Comparison of ENCODE assay signal across 12 cellular contexts in genomic region chr12:130764073-130764472, GRCh38. TPM values are rescaled to one million over a fixed set of nuclear protein-coding genes. Genes with fewer than 3 reads are reported as not detected.
DNase-seq lines count a peak whose midpoint lies in the region; ATAC-seq, FAIRE-seq and TF ChIP-seq lines count a peak whose summit lies in the region.
"Had no signal": no experiment of that assay in that cellular context is flagged by ENCODE, and none has a peak within 500 bp of the region (broad histone marks: within the 10 kb centered on the region; RNA-seq: fewer than 3 reads in every experiment).

No MANE protein-coding gene starts in this region.

- no peaks in the 10 kb centered on the region for H3K36me3 Mint-ChIP-seq in activated CD8-positive, alpha-beta T cell treated with anti-CD3 and anti-CD28 coated beads for 36 hours (ENCODE audit: low read depth)

- no peak overlapping the region for H3K4me3 ChIP-seq in IMR-90 (ENCODE audit: insufficient read depth, low read depth, low read length)
- H3K4me3 ChIP-seq: ascending aorta, psoas muscle had no signal

- H2AFZ ChIP-seq in IMR-90 (replicated peaks; ENCODE audit: low read length, poor library complexity), result no peak overlapping the region

- H3K79me1 ChIP-seq in IMR-90 (ENCODE audit: low read depth in 1 of 2, low read length in 2 of 2), result no peaks in the 10 kb centered on the region

- H2BK5ac ChIP-seq in IMR-90 (ENCODE audit: low read depth, low read length, poor library complexity, severe bottlenecking), result no peak overlapping the region

- no peak overlapping the region for H4K8ac ChIP-seq in IMR-90 (ENCODE audit: low read depth in 2 of 2, low read length in 2 of 2)

- H3K18ac ChIP-seq in IMR-90 (ENCODE audit: low read depth, low read length), result no peak overlapping the region

- H3K27ac Mint-ChIP-seq in activated CD8-positive, alpha-beta T cell treated with anti-CD3 and anti-CD28 coated beads for 36 hours, result no peak overlapping the region

- no peak overlapping the region for H3K4me2 ChIP-seq in IMR-90 (ENCODE audit: low read depth, low read length)

- no peak overlapping the region for H3K4ac ChIP-seq in IMR-90 (ENCODE audit: low read depth, low read length)

- H3K9me1 ChIP-seq in IMR-90 (ENCODE audit: insufficient read depth, low read length), result no peaks in the 10 kb centered on the region

- H2BK15ac ChIP-seq in IMR-90 (ENCODE audit: low read depth, low read length), result no peak overlapping the region

- no peaks in the 10 kb centered on the region for H4K20me1 ChIP-seq in IMR-90 (ENCODE audit: insufficient read depth, low read length)

- DNase-seq in activated CD4-positive, alpha-beta T cell treated with anti-CD3 and anti-CD28 coated beads for 48 hours, result peak; percentile 13
- no peak for DNase-seq in activated CD4-positive, alpha-beta T cell treated with anti-CD3 and anti-CD28 coated beads, Interleukin-2, amount 50 U/mL, for 48 hours
- DNase-seq in IMR-90 (peak; percentile 7), foreskin melanocyte (peak; percentile 13), GM13976 (ENCODE audit: low spot score) (no peak), frontal cortex (ENCODE audit: low spot score in 2 of 2) (no peak)
- DNase-seq in activated CD8-positive, alpha-beta T cell treated with anti-CD3 and anti-CD28 coated beads for 36 hours, result peak; percentile 51
- DNase-seq: psoas muscle; stimulated activated CD4-positive, alpha-beta T cell treated with anti-CD3 and anti-CD28 coated beads, Interleukin-4, amount 100 ng/mL, for 1 hour; T-helper 9 cell had no signal

- H3K9ac ChIP-seq in IMR-90 (ENCODE audit: low read depth, low read length), result no peak overlapping the region

- H3K56ac ChIP-seq in IMR-90 (ENCODE audit: extremely low read depth, insufficient read depth, low read length), result no peak overlapping the region

- ATAC-seq in IMR-90 (ENCODE audit: low read depth) (no peak), GM21423 (IDR thresholded peaks at IDR 0.05; ENCODE audit: unreplicated experiment) (no peak)
- ATAC-seq in activated CD8-positive, alpha-beta T cell treated with anti-CD3 and anti-CD28 coated beads for 36 hours, result peak; percentile 21
- ATAC-seq: psoas muscle had no signal

- H3K4me3 Mint-ChIP-seq in activated CD8-positive, alpha-beta T cell treated with anti-CD3 and anti-CD28 coated beads for 36 hours, result no peak overlapping the region

- WGBS in IMR-90 (ENCODE audit: extremely low coverage in 2 of 2, insufficient read length in 1 of 2), 2 experiments, result 91% methylated on average over 4 of the region's 4 CpGs; no CpG with 5 or more reads in 1 of the 2 experiments

- H2BK20ac ChIP-seq in IMR-90 (ENCODE audit: low read depth, low read length), result no peak overlapping the region

- H3K23ac ChIP-seq in IMR-90 (ENCODE audit: low read depth, low read length), result no peak overlapping the region

- no peaks in the 10 kb centered on the region for H3K27me3 ChIP-seq in IMR-90 (ENCODE audit: control insufficient read depth, insufficient read depth, low read length)
- H3K27me3 ChIP-seq: ascending aorta had no signal

- TF ChIP-seq RAD21 in IMR-90 (IDR thresholded peaks at IDR 0.05; ENCODE audit: low read length), result no peak

- TF ChIP-seq CTCF in IMR-90 (conservative IDR thresholded peaks at IDR 0.05; ENCODE audit: low read depth, low read length) (no peak), GM13976 (IDR thresholded peaks at IDR 0.05; ENCODE audit: borderline replicate concordance, control extremely low read depth, extremely low read depth, insufficient read depth, missing control alignments) (no peak)
- TF ChIP-seq CTCF in activated CD8-positive, alpha-beta T cell treated with anti-CD3 and anti-CD28 coated beads for 36 hours (IDR thresholded peaks at IDR 0.05), result no peak

- H3K14ac ChIP-seq in IMR-90 (replicated peaks; ENCODE audit: low read depth, low read length), result no peak overlapping the region

- no TSS peak for BruUV-seq in IMR-90 (replicated peaks; lab: Mats Ljungman, UMichigan)

- H3K27ac ChIP-seq in IMR-90 (ENCODE audit: insufficient read depth, low read length), result no peak overlapping the region
- H3K27ac ChIP-seq: ascending aorta, psoas muscle had no signal

- CTCF ChIA-PET in IMR-90 (lab: Yijun Ruan, JAX), result no interaction called here
- CTCF ChIA-PET in activated CD8-positive, alpha-beta T cell treated with anti-CD3 and anti-CD28 coated beads for 36 hours (lab: Charles Lee), result interaction anchor here (3.7 kb wide), 1 partner anchor 53 kb away, joined by 17 read pairs; no protein-coding TSS in a partner anchor

- POLR2A ChIA-PET in IMR-90 (lab: Charles Lee; ENCODE audit: unreplicated experiment), result no interaction called here
- POLR2A ChIA-PET in activated CD8-positive, alpha-beta T cell treated with anti-CD3 and anti-CD28 coated beads for 36 hours (lab: Charles Lee), result no interaction called here

- H3K4me1 Mint-ChIP-seq in activated CD8-positive, alpha-beta T cell treated with anti-CD3 and anti-CD28 coated beads for 36 hours (ENCODE audit: low read depth), result peaks cover 7% of the 10 kb centered on the region

- no peaks in the 10 kb centered on the region for H3K9me3 Mint-ChIP-seq in activated CD8-positive, alpha-beta T cell treated with anti-CD3 and anti-CD28 coated beads for 36 hours

- no peak overlapping the region for H4K5ac ChIP-seq in IMR-90 (ENCODE audit: low read depth, low read length)

- FAIRE-seq in frontal cortex (lab: Jason Lieb, UNC), result no peak

- H2BK120ac ChIP-seq in IMR-90 (ENCODE audit: low read depth, low read length), result no peak overlapping the region

- intact Hi-C loops in IMR-90 (cut with micrococcal nuclease), result loop anchor here (5.0 kb wide), 1 partner anchor 948 kb away; the partner anchor contains the start of gene SFSWAP
- intact Hi-C loops in activated CD8-positive, alpha-beta T cell treated with anti-CD3 and anti-CD28 coated beads for 36 hours (cut with micrococcal nuclease), result loop anchor here (2.0 kb wide), 1 partner anchor 55 kb away; no protein-coding TSS in a partner anchor

- H2AK5ac ChIP-seq in IMR-90 (ENCODE audit: low read depth, low read length), result no peak overlapping the region

- no peaks in the 10 kb centered on the region for H3K36me3 ChIP-seq in IMR-90 (ENCODE audit: control insufficient read depth, insufficient read depth, low read length)
- H3K36me3 ChIP-seq: ascending aorta had no signal

- no peak overlapping the region for H4K91ac ChIP-seq in IMR-90 (ENCODE audit: insufficient read depth, low read depth, low read length)

- dilution Hi-C loops in IMR-90 (cut with HindIII; ENCODE audit: low sequenced_read_pairs, unreplicated experiment), result no loop called here

- no peak overlapping the region for H2AK9ac ChIP-seq in IMR-90 (replicated peaks; ENCODE audit: low read depth, low read length, poor library complexity)

- no peak for TF ChIP-seq POLR2A in IMR-90 (IDR thresholded peaks at IDR 0.05; ENCODE audit: low read depth, low read length)

- no peaks in the 10 kb centered on the region for H3K4me1 ChIP-seq in IMR-90 (ENCODE audit: control insufficient read depth, insufficient read depth, low read length)
- H3K4me1 ChIP-seq: ascending aorta, psoas muscle had no signal

- H3K9me3 ChIP-seq in IMR-90 (ENCODE audit: control insufficient read depth, insufficient read depth, low read length), result peaks cover 5% of the 10 kb centered on the region; the same call in 1 of the 2 replicates
- H3K9me3 ChIP-seq: ascending aorta, psoas muscle had no signal

- H3K27me3 Mint-ChIP-seq in activated CD8-positive, alpha-beta T cell treated with anti-CD3 and anti-CD28 coated beads for 36 hours, result peaks cover 3% of the 10 kb centered on the region

- in situ Hi-C loops in IMR-90 (cut with MboI; ENCODE audit: low sequenced_read_pairs), result no loop called here
- in situ Hi-C loops in GM13976 (cut with MboI; ENCODE audit: low sequenced_read_pairs, unreplicated experiment), result loop anchor here (10.0 kb wide), 1 partner anchor 51 kb away; no protein-coding TSS in a partner anchor

TF ChIP-seq in IMR-90, 13 proteins besides CTCF, POLR2A, EP300 and RAD21 (continues in another document):
- TF ChIP-seq CHD1 (IDR thresholded peaks at IDR 0.05; ENCODE audit: low read depth, low read length) (no peak), RCOR1 (IDR thresholded peaks at IDR 0.05; ENCODE audit: insufficient replicate concordance, low read length) (no peak), BHLHE40 (IDR thresholded peaks at IDR 0.05; ENCODE audit: low read depth, low read length) (no peak), ELK1 (IDR thresholded peaks at IDR 0.05; ENCODE audit: borderline replicate concordance, low read depth, low read length) (no peak), MAFK (IDR thresholded peaks at IDR 0.05; ENCODE audit: low read depth, low read length) (no peak), MAZ (IDR thresholded peaks at IDR 0.05; ENCODE audit: borderline replicate concordance, low read depth, low read length) (no peak), RFX5 (IDR thresholded peaks at IDR 0.05; ENCODE audit: low read depth, low read length) (no peak), FOS (IDR thresholded peaks at IDR 0.05; ENCODE audit: low read depth, low read length) (no peak), CEBPB (IDR thresholded peaks at IDR 0.05; ENCODE audit: low read depth, low read length) (no peak), SMC3 (IDR thresholded peaks at IDR 0.05; ENCODE audit: low read depth, low read length) (no peak), NFE2L2 (IDR thresholded peaks at IDR 0.05; ENCODE audit: low read depth, low read length) (no peak), USF2 (IDR thresholded peaks at IDR 0.05; ENCODE audit: low read depth, low read length) (no peak)

RNA-seq across cellular contexts. Expression of gene RIMBP2, which starts 48.0 kb away (rescaled TPM):
- total RNA-seq in IMR-90 (2012; rRNA removed) (not detected in 2 replicates), frontal cortex (47.7 TPM)
- not detected in 2 replicates for polyA plus RNA-seq in IMR-90 (2012; rRNA removed)
- polyA plus RNA-seq in IMR-90 (2012; cell fraction: cytosol; rRNA removed), result 0.04 TPM in 1 of 2 replicates, not detected in the other
- polyA plus RNA-seq in IMR-90 (2012; cell fraction: nucleus; rRNA removed; ENCODE audit: low replicate concordance), result 0.03 TPM in 1 of 2 replicates, not detected in the other
- total RNA-seq in activated CD8-positive, alpha-beta T cell treated with anti-CD3 and anti-CD28 coated beads for 36 hours, result not detected
- total RNA-seq: ascending aorta had no signal

Comparison
In these comparisons a context has a peak if more than half of its experiments do, and no peak if none do; other contexts are left out.
1. DNase-seq: peak in activated CD4-positive, alpha-beta T cell treated with anti-CD3 and anti-CD28 coated beads for 48 hours (single experiment), IMR-90 (single experiment), activated CD8-positive, alpha-beta T cell treated with anti-CD3 and anti-CD28 coated beads for 36 hours (single experiment) and foreskin melanocyte (single experiment); none in activated CD4-positive, alpha-beta T cell treated with anti-CD3 and anti-CD28 coated beads, Interleukin-2, amount 50 U/mL, for 48 hours (0 of 2), GM13976 (single experiment) and frontal cortex (0 of 2).
2. RNA of gene RIMBP2, which starts 48.0 kb away (total RNA-seq): 47.7 TPM in frontal cortex (single experiment); not detected in activated CD8-positive, alpha-beta T cell treated with anti-CD3 and anti-CD28 coated beads for 36 hours and not detected in IMR-90; every median in the first group is over 10 times any median in the second.